Comparison of ENCODE assay signal across 1 cellular context in the genomic region with DNA sequence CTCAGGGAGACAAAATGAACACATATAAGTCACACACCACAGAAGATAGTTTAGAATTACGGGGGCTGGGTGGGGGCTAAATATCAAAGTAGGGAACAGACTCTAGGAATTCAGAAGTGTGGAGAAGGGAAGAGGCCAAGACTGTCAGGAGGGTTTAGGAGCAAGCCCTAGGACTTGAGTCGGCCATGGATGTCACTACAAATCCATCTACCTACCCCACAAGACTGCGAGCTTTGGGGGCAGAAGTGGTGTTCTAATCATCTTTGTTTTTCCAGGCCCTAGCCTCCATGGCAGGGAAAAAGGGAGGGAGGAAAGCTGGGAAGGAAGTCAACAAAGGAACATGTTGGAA.
TF ChIP-seq lines count a peak whose summit lies in the region.

No MANE protein-coding gene starts in this region.

TF ChIP-seq in GM23338, 12 proteins besides CTCF, POLR2A, EP300 and RAD21 (continued from another document):
- no peak for TF ChIP-seq ZNF462 (CRISPR knock-in tag; IDR thresholded peaks at IDR 0.05)
- TF ChIP-seq JUNB (IDR thresholded peaks at IDR 0.05; ENCODE audit: unreplicated experiment), result no peak
- TF ChIP-seq ZNF331 (CRISPR knock-in tag; IDR thresholded peaks at IDR 0.05; ENCODE audit: low read depth), result no peak
- no peak for TF ChIP-seq CREB1 (CRISPR knock-in tag; IDR thresholded peaks at IDR 0.05; ENCODE audit: low read depth)
- no peak for TF ChIP-seq POLR2AphosphoS5 (IDR thresholded peaks at IDR 0.05; ENCODE audit: low read depth)
- TF ChIP-seq ZNF114 (CRISPR knock-in tag; IDR thresholded peaks at IDR 0.05), result no peak
- TF ChIP-seq EZH2 (IDR thresholded peaks at IDR 0.05; ENCODE audit: low read depth, unreplicated experiment), result no peak
